8 cellular contexts compared by ENCODE assay signal in genomic region chr5:82364497-82364896, GRCh38.
DNase-seq lines count a peak whose midpoint lies in the region; ATAC-seq and TF ChIP-seq lines count a peak whose summit lies in the region.

No MANE protein-coding gene starts in this region.

- no peak overlapping the region for H3K27ac Mint-ChIP-seq in activated naive CD8-positive, alpha-beta T cell treated with anti-CD3 and anti-CD28 coated beads, Interleukin-2, amount 50 U/mL, for 24 hours

- H3K27ac ChIP-seq in dorsolateral prefrontal cortex, result no peak overlapping the region

- DNase-seq in DMS 273 treated with DMSO at 0.1 percent for 48 hours (lab: John Stamatoyannopoulos, UW), result peak; percentile 14
- DNase-seq in NCI-H446 treated with DMSO at 0.1 percent for 48 hours (lab: John Stamatoyannopoulos, UW), result peak; percentile 36
- no peak for DNase-seq in dorsolateral prefrontal cortex
- DNase-seq in myocyte (ENCODE audit: low read depth), result peak; percentile 68
- no peak for DNase-seq in activated naive CD8-positive, alpha-beta T cell treated with anti-CD3 and anti-CD28 coated beads, Interleukin-2, amount 50 U/mL, for 24 hours

- H3K4me1 Mint-ChIP-seq in activated naive CD8-positive, alpha-beta T cell treated with anti-CD3 and anti-CD28 coated beads, Interleukin-2, amount 50 U/mL, for 24 hours, result peaks cover 16% of the 10 kb centered on the region

- no peaks in the 10 kb centered on the region for H3K27me3 ChIP-seq in dorsolateral prefrontal cortex

- no peak overlapping the region for H3K4me3 Mint-ChIP-seq in activated naive CD8-positive, alpha-beta T cell treated with anti-CD3 and anti-CD28 coated beads, Interleukin-2, amount 50 U/mL, for 24 hours

- ATAC-seq in HG03108 (IDR thresholded peaks at IDR 0.05; ENCODE audit: unreplicated experiment) (no peak), GM21526 (IDR thresholded peaks at IDR 0.05; ENCODE audit: low FRiP score, unreplicated experiment) (no peak), GM21786 (IDR thresholded peaks at IDR 0.05; ENCODE audit: unreplicated experiment) (no peak)
- no peak for ATAC-seq in activated naive CD8-positive, alpha-beta T cell treated with anti-CD3 and anti-CD28 coated beads, Interleukin-2, amount 50 U/mL, for 24 hours

- no peaks in the 10 kb centered on the region for H3K9me3 Mint-ChIP-seq in activated naive CD8-positive, alpha-beta T cell treated with anti-CD3 and anti-CD28 coated beads, Interleukin-2, amount 50 U/mL, for 24 hours

- no peak overlapping the region for H3K4me3 ChIP-seq in dorsolateral prefrontal cortex

- TF ChIP-seq CTCF in dorsolateral prefrontal cortex (IDR thresholded peaks at IDR 0.05 in 54 of 56, conservative IDR thresholded peaks at IDR 0.05 in 2 of 56; ENCODE audit: low read depth in 1 of 56, partially characterized antibody in 56 of 56), result peak in 52 of 56 donors; percentile 11 to 71 (median 42)

- no peaks in the 10 kb centered on the region for H3K36me3 Mint-ChIP-seq in activated naive CD8-positive, alpha-beta T cell treated with anti-CD3 and anti-CD28 coated beads, Interleukin-2, amount 50 U/mL, for 24 hours (ENCODE audit: low read depth)

- H3K27me3 Mint-ChIP-seq in activated naive CD8-positive, alpha-beta T cell treated with anti-CD3 and anti-CD28 coated beads, Interleukin-2, amount 50 U/mL, for 24 hours, result peaks cover 2% of the 10 kb centered on the region

- intact Hi-C loops in dorsolateral prefrontal cortex (cut with DNase I), result no loop called here

Comparison
In these comparisons a context has a peak if more than half of its experiments do, and no peak if none do; other contexts are left out.
1. DNase-seq: peak in DMS 273 treated with DMSO at 0.1 percent for 48 hours (single experiment), NCI-H446 treated with DMSO at 0.1 percent for 48 hours (single experiment) and myocyte (single experiment); none in dorsolateral prefrontal cortex (0 of 10) and activated naive CD8-positive, alpha-beta T cell treated with anti-CD3 and anti-CD28 coated beads, Interleukin-2, amount 50 U/mL, for 24 hours (single experiment).